Comparison of ENCODE assay signal across 21 cellular contexts in genomic region chr7:137097111-137097510, GRCh38.
"Had no signal": no experiment of that assay in that cellular context is flagged by ENCODE, and none has a peak within 500 bp of the region (broad histone marks: within the 10 kb centered on the region; RNA-seq: fewer than 3 reads in every experiment).

No MANE protein-coding gene starts in this region.

- ATAC-seq: left lung; mucosa of descending colon; naive thymus-derived CD8-positive, alpha-beta T cell had no signal

- H3K4me3 Mint-ChIP-seq: activated naive CD4-positive, alpha-beta T cell treated with anti-CD3 and anti-CD28 coated beads, Interleukin-2, amount 10 ng/mL, durations not matched to agents 7 days and 5 days; brain; memory B cell; naive thymus-derived CD8-positive, alpha-beta T cell had no signal

- H3K27me3 ChIP-seq: esophagus squamous epithelium, left lung, neutrophil, tibial artery, vagina had no signal

- H3K36me3 ChIP-seq: esophagus squamous epithelium, left lung, neutrophil, tibial artery, vagina had no signal

- H3K27ac Mint-ChIP-seq: activated naive CD4-positive, alpha-beta T cell treated with anti-CD3 and anti-CD28 coated beads, Interleukin-2, amount 10 ng/mL, durations not matched to agents 7 days and 5 days; brain; memory B cell; naive thymus-derived CD8-positive, alpha-beta T cell had no signal

- H3K4me3 ChIP-seq: esophagus squamous epithelium, left lung, mucosa of descending colon, tibial artery, vagina had no signal

- H3K27me3 Mint-ChIP-seq: activated naive CD4-positive, alpha-beta T cell treated with anti-CD3 and anti-CD28 coated beads, Interleukin-2, amount 10 ng/mL, durations not matched to agents 7 days and 5 days; memory B cell; naive thymus-derived CD8-positive, alpha-beta T cell had no signal

- H3K36me3 Mint-ChIP-seq: activated naive CD4-positive, alpha-beta T cell treated with anti-CD3 and anti-CD28 coated beads, Interleukin-2, amount 10 ng/mL, durations not matched to agents 7 days and 5 days; brain; memory B cell; naive thymus-derived CD8-positive, alpha-beta T cell had no signal

- H3K9me3 ChIP-seq: esophagus squamous epithelium, neutrophil, tibial artery, vagina had no signal

- DNase-seq: activated CD4-positive, alpha-beta T cell treated with anti-CD3 and anti-CD28 coated beads, Interleukin-2, amount 50 U/mL, for 4 hours; activated CD4-positive, CD25-positive, alpha-beta regulatory T cell treated with anti-CD3 and anti-CD28 coated beads, Interleukin-2, amount 50 U/mL, for 72 hours; activated naive CD4-positive, alpha-beta T cell treated with anti-CD3 and anti-CD28 coated beads, Interleukin-2, amount 10 ng/mL, durations not matched to agents 7 days and 5 days; activated T-cell treated with anti-CD3 and anti-CD28 coated beads for 4 hours; effector CD8-positive, alpha-beta T cell; esophagus squamous epithelium; hippocampal formation; kidney; left lung; mucosa of descending colon; naive thymus-derived CD8-positive, alpha-beta T cell; stimulated activated CD4-positive, alpha-beta T cell treated with anti-CD3 and anti-CD28 coated beads, Interleukin-15, amount 100 ng/mL, for 24 hours; stimulated activated CD4-positive, alpha-beta T cell treated with anti-CD3 and anti-CD28 coated beads, Interleukin-4, amount 100 ng/mL, for 24 hours; stimulated activated naive CD4-positive, alpha-beta T cell; T-helper 1 cell; T1000; tibial artery had no signal

- H3K4me1 Mint-ChIP-seq: activated naive CD4-positive, alpha-beta T cell treated with anti-CD3 and anti-CD28 coated beads, Interleukin-2, amount 10 ng/mL, durations not matched to agents 7 days and 5 days; brain; memory B cell; naive thymus-derived CD8-positive, alpha-beta T cell had no signal

- H3K4me1 ChIP-seq: esophagus squamous epithelium, left lung, tibial artery, vagina had no signal

- H3K27ac ChIP-seq: esophagus squamous epithelium, left lung, neutrophil, tibial artery, vagina had no signal
